ENCODE assay signal across 9 cellular contexts in genomic region chr15:70559223-70559823, GRCh38.
A peak's percentile ranks its signal among the peaks of the same experiment; 100 is the strongest.
DNase-seq lines count a peak whose midpoint lies in the region; ATAC-seq and TF ChIP-seq lines count a peak whose summit lies in the region.
"Had no signal": no experiment of that assay in that cellular context is flagged by ENCODE, and none has a peak within 500 bp of the region (broad histone marks: within the 10 kb centered on the region; RNA-seq: fewer than 3 reads in every experiment).

No MANE protein-coding gene starts in this region.

- TF ChIP-seq CTCF in hepatocyte (IDR thresholded peaks at IDR 0.05; ENCODE audit: poor library complexity): no peak

- WGBS in hepatocyte (ENCODE audit: low lambda C conversion rate, missing lambda C conversion rate): 39% methylated on average over 11 of the region's 11 CpGs

- H3K4me3 ChIP-seq in hepatocyte: no peak overlapping the region
- H3K4me3 ChIP-seq: A549 had no signal

- peak; percentile 21 for DNase-seq in SIG-M5 treated with dmso at 0.1 percent for 504 hours (lab: John Stamatoyannopoulos, UW; ENCODE audit: unreplicated experiment)
- DNase-seq in SIG-M5 (lab: John Stamatoyannopoulos, UW): no peak
- peak; percentile 27 to 29 for DNase-seq in activated T-helper 1 cell treated with anti-CD3 and anti-CD28 coated beads, Interleukin-2, amount 50 U/mL, for 16 hours (ENCODE audit: low read depth in 1 of 2, low spot score in 1 of 2)
- peak; percentile 34 for DNase-seq in hepatocyte (ENCODE audit: low spot score)
- DNase-seq in stimulated activated CD8-positive, alpha-beta memory T cell treated with anti-CD3 and anti-CD28 coated beads, Interleukin-12 subunit alpha, Interleukin-12 subunit beta, amount 100 ng/mL, for 1 hour (ENCODE audit: low read depth): peak; percentile 18
- no peak for DNase-seq in HT-29 (ENCODE audit: low spot score)
- no peak for DNase-seq in hippocampal formation (lab: John Stamatoyannopoulos, UW)

- ATAC-seq in HG02981 (IDR thresholded peaks at IDR 0.05; ENCODE audit: unreplicated experiment): no peak
- ATAC-seq: A549 had no signal

- H4K20me1 ChIP-seq in hepatocyte (ENCODE audit: insufficient read depth, poor library complexity, severe bottlenecking): no peaks in the 10 kb centered on the region

- no peaks in the 10 kb centered on the region for H3K9me3 ChIP-seq in hepatocyte (ENCODE audit: low read depth)
- H3K9me3 ChIP-seq: A549 had no signal

- H3K27ac ChIP-seq in hepatocyte: no peak overlapping the region
- H3K27ac ChIP-seq: A549 had no signal

- H3K27me3 ChIP-seq in hepatocyte: no peaks in the 10 kb centered on the region

- peak overlapping the region; percentile 38 for H3K4me2 ChIP-seq in hepatocyte
- H3K4me2 ChIP-seq: A549 had no signal

- H3K4me1 ChIP-seq in hepatocyte (ENCODE audit: insufficient read depth): peaks cover 11% of the 10 kb centered on the region
- H3K4me1 ChIP-seq: A549 had no signal

- H3K36me3 ChIP-seq in hepatocyte (replicated peaks; ENCODE audit: insufficient read depth, low read depth): no peaks in the 10 kb centered on the region

- H3K79me2 ChIP-seq in hepatocyte: no peaks in the 10 kb centered on the region

- no peak overlapping the region for H2AFZ ChIP-seq in hepatocyte

- H3K9me2 ChIP-seq in hepatocyte (replicated peaks; ENCODE audit: insufficient read depth): no peaks in the 10 kb centered on the region

Comparison
In these comparisons a context has a peak if more than half of its experiments do, and no peak if none do; other contexts are left out.
1. DNase-seq: peak in SIG-M5 treated with dmso at 0.1 percent for 504 hours (single experiment), activated T-helper 1 cell treated with anti-CD3 and anti-CD28 coated beads, Interleukin-2, amount 50 U/mL, for 16 hours (2 of 2), hepatocyte (single experiment) and stimulated activated CD8-positive, alpha-beta memory T cell treated with anti-CD3 and anti-CD28 coated beads, Interleukin-12 subunit alpha, Interleukin-12 subunit beta, amount 100 ng/mL, for 1 hour (single experiment); none in SIG-M5 (single experiment), HT-29 (single experiment) and hippocampal formation (0 of 2).